Comparison of ENCODE assay signal across 8 cellular contexts in genomic region chr10:107051769-107052168, GRCh38.
"Had no signal": no experiment of that assay in that cellular context is flagged by ENCODE, and none has a peak within 500 bp of the region (broad histone marks: within the 10 kb centered on the region; RNA-seq: fewer than 3 reads in every experiment).

No MANE protein-coding gene starts in this region.

- H3K36me3 Mint-ChIP-seq: IgD-negative memory B cell had no signal

- ATAC-seq: HepG2 had no signal

- FAIRE-seq: HepG2, HTR-8/SVneo had no signal

- H3K27ac Mint-ChIP-seq: IgD-negative memory B cell had no signal

- H3K9ac ChIP-seq: KMS-11 had no signal

- H3K27me3 Mint-ChIP-seq: IgD-negative memory B cell had no signal

- H3K4me1 Mint-ChIP-seq: IgD-negative memory B cell had no signal

- H3K27ac ChIP-seq: HL-60, KMS-11 had no signal

- DNase-seq: IMR-90, KBM-7, KG1 had no signal

- H3K4me3 Mint-ChIP-seq: IgD-negative memory B cell had no signal

- H3K4me2 ChIP-seq: KMS-11 had no signal
